8 cellular contexts compared by ENCODE assay signal in genomic region chr18:37564796-37565137, GRCh38. TPM values are rescaled to one million over a fixed set of nuclear protein-coding genes. Genes with fewer than 3 reads are reported as not detected.
DNase-seq lines count a peak whose midpoint lies in the region; ATAC-seq lines count a peak whose summit lies in the region.

No MANE protein-coding gene starts in this region.

- CTCF ChIA-PET in activated naive CD4-positive, alpha-beta T cell treated with anti-CD3 and anti-CD28 coated beads for 36 hours (lab: Charles Lee) = interaction anchor here (0.7 kb wide), 1 partner anchor 23 kb away, joined by 3 read pairs; no protein-coding TSS in a partner anchor

- peak overlapping the region; percentile 86 for H3K9ac ChIP-seq in endocrine pancreas (ENCODE audit: control insufficient read depth, insufficient read depth, low read length)
- H3K9ac ChIP-seq in mesenchymal stem cell (ENCODE audit: low read length) = no peak overlapping the region

- H3K27ac Mint-ChIP-seq in activated naive CD4-positive, alpha-beta T cell treated with anti-CD3 and anti-CD28 coated beads for 36 hours = no peak overlapping the region

- no peak overlapping the region for H2BK5ac ChIP-seq in mesenchymal stem cell (ENCODE audit: low read depth, low read length, poor library complexity, severe bottlenecking)

- H3K23ac ChIP-seq in mesenchymal stem cell (ENCODE audit: low read length in 2 of 2) = no peak overlapping the region

- no peak overlapping the region for H2BK15ac ChIP-seq in mesenchymal stem cell (ENCODE audit: low read depth, poor library complexity, severe bottlenecking)

- no peak overlapping the region for H4K8ac ChIP-seq in mesenchymal stem cell (ENCODE audit: low read length)

- no peak overlapping the region for H2BK12ac ChIP-seq in mesenchymal stem cell (ENCODE audit: low read length in 2 of 2)

- H3K27me3 ChIP-seq in endocrine pancreas (ENCODE audit: control insufficient read depth, insufficient read depth, low read length) (no peaks in the 10 kb centered on the region), mesenchymal stem cell (ENCODE audit: control insufficient read depth in 1 of 2, insufficient read depth in 1 of 2, low read length in 2 of 2) (peaks cover 67 to 78% of the 10 kb centered on the region in 2 experiments), aorta (ENCODE audit: control insufficient read depth in 1 of 2, insufficient read depth in 2 of 2, low read length in 1 of 2) (no peaks in the 10 kb centered on the region)

- H3K18ac ChIP-seq in mesenchymal stem cell (ENCODE audit: low read depth in 1 of 2, low read length in 2 of 2) = no peak overlapping the region

- no peak overlapping the region for H3K14ac ChIP-seq in mesenchymal stem cell (ENCODE audit: low read length in 2 of 2)

- no peak overlapping the region for H3K4me3 Mint-ChIP-seq in activated naive CD4-positive, alpha-beta T cell treated with anti-CD3 and anti-CD28 coated beads for 36 hours

- H2BK120ac ChIP-seq in mesenchymal stem cell (ENCODE audit: low read depth, low read length) = no peak overlapping the region

- H3K4me3 ChIP-seq in endocrine pancreas (ENCODE audit: control insufficient read depth, insufficient read depth, low read length) (peak overlapping the region; percentile 83), mesenchymal stem cell (ENCODE audit: insufficient read depth in 1 of 2, low read depth in 1 of 2, low read length in 2 of 2) (peak overlapping the region in 1 of 2 experiments; percentile 79), aorta (ENCODE audit: low read length in 2 of 2) (no peak overlapping the region)

- H3K27me3 Mint-ChIP-seq in activated naive CD4-positive, alpha-beta T cell treated with anti-CD3 and anti-CD28 coated beads for 36 hours (ENCODE audit: low read depth) = peaks cover 62% of the 10 kb centered on the region

- H2AK5ac ChIP-seq in mesenchymal stem cell (ENCODE audit: low read length, severe bottlenecking) = no peak overlapping the region

- no peaks in the 10 kb centered on the region for H3K9me3 ChIP-seq in endocrine pancreas (ENCODE audit: control insufficient read depth, low read length)
- H3K9me3 ChIP-seq in mesenchymal stem cell (ENCODE audit: control insufficient read depth, low read length) = no peaks in the 10 kb centered on the region
- no peaks in the 10 kb centered on the region for H3K9me3 ChIP-seq in aorta (ENCODE audit: control insufficient read depth, low read length)

- peak; percentile 14 for DNase-seq in activated naive CD4-positive, alpha-beta T cell treated with anti-CD3 and anti-CD28 coated beads for 36 hours
- no peak for DNase-seq in activated naive CD4-positive, alpha-beta T cell (lab: John Stamatoyannopoulos, UW)
- DNase-seq in mesenchymal stem cell = peak; percentile 54
- DNase-seq in aorta = peak; percentile 61 to 88
- DNase-seq in activated effector memory CD4-positive, alpha-beta T cell treated with Interleukin-2 at 50 U/mL for 16 hours = no peak
- no peak for DNase-seq in activated naive CD4-positive, alpha-beta T cell treated with anti-CD3 and anti-CD28 coated beads, Interleukin-2, amount 50 U/mL, for 16 hours
- no peak for DNase-seq in stimulated activated CD4-positive, alpha-beta T cell treated with anti-CD3 and anti-CD28 coated beads, Interleukin-15, amount 100 ng/mL, for 24 hours

- no peaks in the 10 kb centered on the region for H3K79me1 ChIP-seq in mesenchymal stem cell (replicated peaks; ENCODE audit: low read length, poor library complexity, severe bottlenecking)

- ATAC-seq in aorta (ENCODE audit: low FRiP score) = peak; percentile 83

- H3K36me3 ChIP-seq in endocrine pancreas (ENCODE audit: control insufficient read depth, insufficient read depth, low read length) = no peaks in the 10 kb centered on the region
- no peaks in the 10 kb centered on the region for H3K36me3 ChIP-seq in mesenchymal stem cell (ENCODE audit: control insufficient read depth in 1 of 2, insufficient read depth in 2 of 2, low read depth in 1 of 2, low read length in 2 of 2)
- no peaks in the 10 kb centered on the region for H3K36me3 ChIP-seq in aorta (ENCODE audit: control insufficient read depth in 1 of 2, insufficient read depth in 2 of 2, low read length in 1 of 2)

- intact Hi-C loops in activated naive CD4-positive, alpha-beta T cell treated with anti-CD3 and anti-CD28 coated beads for 36 hours (cut with micrococcal nuclease) = loop anchor here (10.0 kb wide), 1 partner anchor 1360 kb away; no protein-coding TSS in a partner anchor
- intact Hi-C loops in aorta (cut with DNase I) = no loop called here

- WGBS in mesenchymal stem cell = 2% methylated on average over 22 of the region's 22 CpGs
- 2% methylated on average over 22 of the region's 22 CpGs for WGBS in aorta, 2 donors

- H4K91ac ChIP-seq in mesenchymal stem cell (ENCODE audit: low read length) = no peak overlapping the region

- peaks cover 19% of the 10 kb centered on the region for H3K4me1 Mint-ChIP-seq in activated naive CD4-positive, alpha-beta T cell treated with anti-CD3 and anti-CD28 coated beads for 36 hours (ENCODE audit: low read depth)

- H3K36me3 Mint-ChIP-seq in activated naive CD4-positive, alpha-beta T cell treated with anti-CD3 and anti-CD28 coated beads for 36 hours (ENCODE audit: low read depth) = no peaks in the 10 kb centered on the region

- no peaks in the 10 kb centered on the region for H3K4me1 ChIP-seq in endocrine pancreas (ENCODE audit: control insufficient read depth, insufficient read depth, low read length)
- peaks cover 21% of the 10 kb centered on the region for H3K4me1 ChIP-seq in mesenchymal stem cell (ENCODE audit: control insufficient read depth, insufficient read depth, low read depth, low read length)
- peaks cover 0 to 6% of the 10 kb centered on the region in 2 donors for H3K4me1 ChIP-seq in aorta (ENCODE audit: control insufficient read depth in 1 of 2, insufficient read depth in 2 of 2, low read length in 2 of 2)

- no peak overlapping the region for H3K27ac ChIP-seq in mesenchymal stem cell (ENCODE audit: low read length, poor library complexity, severe bottlenecking)
- no peak overlapping the region for H3K27ac ChIP-seq in aorta (ENCODE audit: low read depth in 1 of 2, low read length in 2 of 2)

- H2AFZ ChIP-seq in mesenchymal stem cell (ENCODE audit: low read depth, low read length) = no peak overlapping the region

- no peaks in the 10 kb centered on the region for H3K9me3 Mint-ChIP-seq in activated naive CD4-positive, alpha-beta T cell treated with anti-CD3 and anti-CD28 coated beads for 36 hours

- no peak overlapping the region for H3K4ac ChIP-seq in mesenchymal stem cell (ENCODE audit: low read depth in 1 of 2, low read length in 2 of 2)

- H3K4me2 ChIP-seq in mesenchymal stem cell (ENCODE audit: low read length, poor library complexity, severe bottlenecking) = peak overlapping the region; percentile 85

RNA-seq across cellular contexts. Expression of gene CELF4, which starts 0.8 kb away (rescaled TPM):
- total RNA-seq in activated naive CD4-positive, alpha-beta T cell treated with anti-CD3 and anti-CD28 coated beads for 36 hours = not detected
- polyA plus RNA-seq in mesenchymal stem cell (2013, experiment 1 of 2) = not detected
- not detected for polyA plus RNA-seq in mesenchymal stem cell (2013, experiment 2 of 2)
- total RNA-seq in aorta = not detected
- polyA plus RNA-seq in aorta = under 1 TPM in 1 of 2 donors, not detected in 1; 0.51 TPM

Comparison
In these comparisons a context has a peak if more than half of its experiments do, and no peak if none do; other contexts are left out.
1. DNase-seq: peak in activated naive CD4-positive, alpha-beta T cell treated with anti-CD3 and anti-CD28 coated beads for 36 hours (single experiment), mesenchymal stem cell (single experiment) and aorta (2 of 2); none in activated naive CD4-positive, alpha-beta T cell (0 of 4), activated effector memory CD4-positive, alpha-beta T cell treated with Interleukin-2 at 50 U/mL for 16 hours (single experiment), activated naive CD4-positive, alpha-beta T cell treated with anti-CD3 and anti-CD28 coated beads, Interleukin-2, amount 50 U/mL, for 16 hours (single experiment) and stimulated activated CD4-positive, alpha-beta T cell treated with anti-CD3 and anti-CD28 coated beads, Interleukin-15, amount 100 ng/mL, for 24 hours (single experiment).